24 cellular contexts compared by ENCODE assay signal in the genomic region with DNA sequence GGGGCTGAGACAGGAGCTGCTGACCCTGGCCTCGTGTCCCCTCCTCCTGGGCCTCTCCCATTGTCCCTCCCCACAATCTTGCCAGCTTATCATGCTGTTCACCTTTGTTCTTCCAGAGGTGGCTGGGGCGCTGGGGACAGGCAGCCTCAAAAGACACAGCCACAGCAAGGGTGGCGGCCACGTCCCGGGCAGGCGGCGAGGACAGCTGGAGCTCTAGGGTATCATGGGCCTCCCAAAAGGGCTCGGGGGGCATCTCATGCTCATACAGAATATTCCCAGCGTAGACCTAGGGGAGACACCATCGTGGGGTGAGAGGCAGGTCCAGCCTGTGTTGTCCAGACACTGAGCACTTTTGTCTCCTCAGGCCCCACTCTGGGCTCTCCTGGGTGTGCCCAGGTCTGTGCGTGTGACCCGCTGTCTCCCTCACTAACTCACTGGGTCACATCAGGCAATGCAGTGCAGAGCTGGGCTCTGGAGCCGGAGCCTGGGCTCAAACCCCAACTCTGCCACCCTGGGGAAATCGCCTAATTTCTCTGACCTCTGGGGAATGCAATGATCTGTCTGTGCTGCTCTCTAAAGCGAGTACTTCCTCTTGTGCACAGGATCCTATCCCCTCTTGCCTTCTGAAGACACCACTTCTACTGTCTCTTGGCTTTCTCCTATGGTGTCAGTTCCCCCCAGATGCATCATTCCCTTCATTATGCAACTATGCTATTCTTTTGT. TPM values are rescaled to one million over a fixed set of nuclear protein-coding genes. Genes with fewer than 3 reads are reported as not detected.
A peak's percentile ranks its signal among the peaks of the same experiment; 100 is the strongest.
DNase-seq lines count a peak whose midpoint lies in the region; TF ChIP-seq lines count a peak whose summit lies in the region.
"Had no signal": no experiment of that assay in that cellular context is flagged by ENCODE, and none has a peak within 500 bp of the region (broad histone marks: within the 10 kb centered on the region; RNA-seq: fewer than 3 reads in every experiment).

No MANE protein-coding gene starts in this region.

- H3K9ac ChIP-seq in BLaER1 = peak overlapping the region; percentile 60
- H3K9ac ChIP-seq in Karpas-422 (ENCODE audit: low read length) = peak overlapping the region; percentile 64
- peak overlapping the region; percentile 32 for H3K9ac ChIP-seq in neuronal stem cell (ENCODE audit: low read depth, low read length, poor library complexity)
- H3K9ac ChIP-seq: GM23248 had no signal

- no peak overlapping the region for H3K4me3 ChIP-seq in BLaER1
- H3K4me3 ChIP-seq in Karpas-422 (ENCODE audit: low read length) = peak overlapping the region; percentile 51
- H3K4me3 ChIP-seq in neuronal stem cell (ENCODE audit: low read length in 2 of 2) = no peak overlapping the region
- no peak overlapping the region for H3K4me3 ChIP-seq in lower leg skin (ENCODE audit: low read depth, poor library complexity, severe bottlenecking)
- H3K4me3 ChIP-seq: A549, GM12878, GM23248, HAP-1, SJCRH30 had no signal

- no peak for TF ChIP-seq POLR2A in lower leg skin (IDR thresholded peaks at IDR 0.05)

- H3K4me1 ChIP-seq in BLaER1 (peaks cover 60% of the 10 kb centered on the region), Karpas-422 (ENCODE audit: low read length) (peaks cover 61% of the 10 kb centered on the region), neuronal stem cell (ENCODE audit: control insufficient read depth in 2 of 2, insufficient read depth in 1 of 2, low read depth in 1 of 2, low read length in 2 of 2) (peaks cover 10 to 20% of the 10 kb centered on the region in 2 donors)

- no CpG with 5 or more reads among the region's 15 CpGs for WGBS in neuronal stem cell (ENCODE audit: extremely low coverage in 2 of 2, insufficient read length in 2 of 2, insufficient replicate concordance in 1 of 2), 2 donors
- WGBS in lower leg skin, 2 donors = 90 to 92% methylated on average over 15 of the region's 15 CpGs

- H3K36me3 ChIP-seq in BLaER1 (no peaks in the 10 kb centered on the region), Karpas-422 (ENCODE audit: insufficient read depth, low read length) (no peaks in the 10 kb centered on the region), neuronal stem cell (replicated peaks in 1 of 2; ENCODE audit: control insufficient read depth in 2 of 2, insufficient read depth in 2 of 2, low read length in 2 of 2) (no peaks in the 10 kb centered on the region)
- H3K36me3 ChIP-seq: HAP-1, SJCRH30 had no signal

- H2AK5ac ChIP-seq in neuronal stem cell (ENCODE audit: low read depth, low read length) = peak overlapping the region; percentile 77

- H2BK5ac ChIP-seq in neuronal stem cell (ENCODE audit: low read length) = no peak overlapping the region

- no peaks in the 10 kb centered on the region for H3K79me2 ChIP-seq in Karpas-422 (ENCODE audit: low read length)

- no peaks in the 10 kb centered on the region for H3K9me3 Mint-ChIP-seq in chondrocyte (ENCODE audit: low read depth)
- H3K9me3 Mint-ChIP-seq: CD8-positive, alpha-beta T cell; IgD-negative memory B cell had no signal

- H2AFZ ChIP-seq in Karpas-422 (ENCODE audit: low read length) = 0 out of 2 replicates have a peak overlapping the region, but pooled peaks have one; percentile 46
- H2AFZ ChIP-seq in neuronal stem cell (ENCODE audit: low read length) = no peak overlapping the region
- H2AFZ ChIP-seq: GM23248 had no signal

- H2BK120ac ChIP-seq in neuronal stem cell (ENCODE audit: low read depth, low read length) = no peak overlapping the region

- no peak overlapping the region for H3K4me3 Mint-ChIP-seq in chondrocyte (ENCODE audit: unreplicated experiment)
- H3K4me3 Mint-ChIP-seq: CD8-positive, alpha-beta T cell; IgD-negative memory B cell had no signal

- H3K14ac ChIP-seq in neuronal stem cell (ENCODE audit: low read length) = peak overlapping the region; percentile 25

- H3K4ac ChIP-seq in neuronal stem cell (ENCODE audit: low read length) = peak overlapping the region; percentile 30

- intact Hi-C loops in lower leg skin (cut with DNase I; ENCODE audit: low total_unique reads) = no loop called here

- no peak overlapping the region for H2BK15ac ChIP-seq in neuronal stem cell (ENCODE audit: low read length)

- H2BK12ac ChIP-seq in neuronal stem cell (ENCODE audit: low read length) = no peak overlapping the region

- TF ChIP-seq CTCF in chondrocyte (IDR thresholded peaks at IDR 0.05) (no peak), lower leg skin (IDR thresholded peaks at IDR 0.05) (no peak)

- H3K9me3 ChIP-seq in BLaER1 (no peaks in the 10 kb centered on the region), Karpas-422 (ENCODE audit: low read length) (no peaks in the 10 kb centered on the region), neuronal stem cell (replicated peaks in 1 of 2; ENCODE audit: control insufficient read depth in 2 of 2, insufficient read depth in 1 of 2, low read depth in 1 of 2, low read length in 2 of 2) (no peaks in the 10 kb centered on the region)
- H3K9me3 ChIP-seq: A549, HAP-1, SJCRH30 had no signal

- no peaks in the 10 kb centered on the region for H3K9me2 ChIP-seq in Karpas-422 (replicated peaks; ENCODE audit: insufficient read depth, low read length)

- H3K27ac ChIP-seq in BLaER1 (peak overlapping the region; percentile 52), Karpas-422 (ENCODE audit: low read length) (peak overlapping the region; percentile 80), neuronal stem cell (replicated peaks; ENCODE audit: low read length) (no peak overlapping the region), caudate nucleus (ENCODE audit: low read depth, low read length) (no peak overlapping the region)
- H3K27ac ChIP-seq: A549, GM23248, SJCRH30 had no signal

- no peaks in the 10 kb centered on the region for H3K27me3 Mint-ChIP-seq in chondrocyte (ENCODE audit: low read depth)
- H3K27me3 Mint-ChIP-seq: IgD-negative memory B cell had no signal

- H3K4me2 ChIP-seq in BLaER1 (peak overlapping the region; percentile 78), Karpas-422 (ENCODE audit: low read depth, low read length, poor library complexity, severe bottlenecking) (peak overlapping the region; percentile 73), neuronal stem cell (ENCODE audit: insufficient read depth, low read length, poor library complexity, severe bottlenecking) (no peak overlapping the region)
- H3K4me2 ChIP-seq: A549 had no signal

- peaks cover 36% of the 10 kb centered on the region for H3K36me3 Mint-ChIP-seq in chondrocyte (ENCODE audit: low read depth)
- H3K36me3 Mint-ChIP-seq: CD8-positive, alpha-beta T cell; IgD-negative memory B cell had no signal

- H3K23ac ChIP-seq in neuronal stem cell (ENCODE audit: low read depth, low read length, poor library complexity) = no peak overlapping the region

- no peaks in the 10 kb centered on the region for H3K79me1 ChIP-seq in neuronal stem cell (ENCODE audit: low read depth, low read length)

- H3K27ac Mint-ChIP-seq in chondrocyte (ENCODE audit: unreplicated experiment) = peak overlapping the region; percentile 73
- H3K27ac Mint-ChIP-seq: CD8-positive, alpha-beta T cell had no signal

- no peak overlapping the region for H4K8ac ChIP-seq in neuronal stem cell (ENCODE audit: low read depth, low read length)

- peak; percentile 96 for DNase-seq in Karpas-422
- DNase-seq in chondrocyte (ENCODE audit: low spot score) = no peak
- peak; percentile 20 for DNase-seq in neuronal stem cell (ENCODE audit: low spot score)
- no peak for DNase-seq in SW480 (ENCODE audit: low spot score)
- DNase-seq in lower leg skin (ENCODE audit: low spot score in 2 of 2) = no peak
- DNase-seq in caudate nucleus (lab: John Stamatoyannopoulos, UW) = no peak
- no peak for DNase-seq in activated gamma-delta T cell treated with Interleukin-2 at 50 U/mL for 16 hours
- DNase-seq: CD8-positive, alpha-beta T cell; DMS53; EL; GM23248; MM.1S; NCI-H1417; NCI-H187 treated with DMSO at 0.1 percent for 48 hours; NCI-H345; NCI-H524 treated with DMSO at 0.1 percent for 48 hours; PC-3; RPMI8226; SJCRH30 had no signal

- H4K91ac ChIP-seq in neuronal stem cell (ENCODE audit: low read depth, low read length, poor library complexity) = no peak overlapping the region

- H3K18ac ChIP-seq in neuronal stem cell (ENCODE audit: low read length) = peak overlapping the region; percentile 85

- H4K20me1 ChIP-seq in BLaER1 = no peaks in the 10 kb centered on the region
- no peaks in the 10 kb centered on the region for H4K20me1 ChIP-seq in Karpas-422 (ENCODE audit: insufficient read depth, low read depth, low read length)

- H3K4me1 Mint-ChIP-seq in chondrocyte (ENCODE audit: low read depth) = peaks cover 45% of the 10 kb centered on the region

- H3K27me3 ChIP-seq in BLaER1 (no peaks in the 10 kb centered on the region), Karpas-422 (ENCODE audit: low read length) (no peaks in the 10 kb centered on the region), neuronal stem cell (ENCODE audit: control insufficient read depth in 3 of 3, insufficient read depth in 3 of 3, low read depth in 1 of 3, low read length in 3 of 3) (no peaks in the 10 kb centered on the region)
- H3K27me3 ChIP-seq: SJCRH30 had no signal

RNA-seq across cellular contexts. Expression of a gene that starts 30.1 kb away (rescaled TPM):
- 0.07 TPM in 1 of 2 replicates, not detected in the other for total RNA-seq in Karpas-422 (2014; rRNA removed; shearing (Covaris generic); ENCODE audit: low replicate concordance)
- total RNA-seq in chondrocyte (21.6 to 31.2 TPM (median 30.2 TPM) in 3 replicates), lower leg skin (10 to 100 TPM; 24.8 to 40.5 (median 35.5) TPM)
- polyA plus RNA-seq in neuronal stem cell (2013, experiment 1 of 2) = 9.8 TPM
- 10.7 TPM for polyA plus RNA-seq in neuronal stem cell (2013, experiment 2 of 2)

RNA-seq across cellular contexts. Expression of a gene that starts 34.9 kb away (rescaled TPM):
- total RNA-seq in Karpas-422 (2014; rRNA removed; shearing (Covaris generic); ENCODE audit: low replicate concordance) = 0.11 TPM in 1 of 2 replicates, not detected in the other
- total RNA-seq in chondrocyte = 302 to 607 TPM (median 595 TPM) in 3 replicates
- 0.11 TPM for polyA plus RNA-seq in neuronal stem cell (2013, experiment 1 of 2)
- polyA plus RNA-seq in neuronal stem cell (2013, experiment 2 of 2) = 0.10 TPM
- total RNA-seq in lower leg skin = 10 to 100 TPM in 2 of 4 donors, 1 to 10 TPM in 2; 9.1 to 28.7 (median 10.5) TPM
- total RNA-seq: CD8-positive, alpha-beta T cell had no signal
- polyA plus RNA-seq: IgD-negative memory B cell had no signal

RNA-seq across cellular contexts. Expression of a gene that starts 37.7 kb away (rescaled TPM):
- total RNA-seq in Karpas-422 (2014; rRNA removed; shearing (Covaris generic); ENCODE audit: low replicate concordance) = 82.7 and 119 TPM in 2 replicates
- 28.7 to 30.0 TPM (median 29.0 TPM) in 3 replicates for total RNA-seq in chondrocyte
- 51.8 TPM for polyA plus RNA-seq in neuronal stem cell (2013, experiment 1 of 2)
- 51.5 TPM for polyA plus RNA-seq in neuronal stem cell (2013, experiment 2 of 2)
- 100 to 1,000 TPM; 161 to 204 (median 185) TPM for total RNA-seq in lower leg skin

RNA-seq across cellular contexts. Expression of a gene that starts 52.2 kb away (rescaled TPM):
- total RNA-seq in Karpas-422 (2014; rRNA removed; shearing (Covaris generic); ENCODE audit: low replicate concordance) = 18.9 and 33.9 TPM in 2 replicates
- 18.6 to 22.7 TPM (median 21.7 TPM) in 3 replicates for total RNA-seq in chondrocyte
- 15.5 TPM for polyA plus RNA-seq in neuronal stem cell (2013, experiment 1 of 2)
- polyA plus RNA-seq in neuronal stem cell (2013, experiment 2 of 2) = 14.9 TPM
- total RNA-seq in lower leg skin = 10 to 100 TPM; 16.5 to 19.7 (median 18.1) TPM

Comparison
In these comparisons a context has a peak if more than half of its experiments do, and no peak if none do; other contexts are left out.
1. H3K27ac ChIP-seq: peak in BLaER1 (single experiment) and Karpas-422 (single experiment); none in neuronal stem cell (single experiment) and caudate nucleus (single experiment).
2. DNase-seq: peak in Karpas-422 (single experiment) and neuronal stem cell (single experiment); none in chondrocyte (single experiment), SW480 (single experiment), lower leg skin (0 of 2), caudate nucleus (0 of 61) and activated gamma-delta T cell treated with Interleukin-2 at 50 U/mL for 16 hours (single experiment).
3. RNA of a gene that starts 30.1 kb away (total RNA-seq): 24.8 to 40.5 TPM in lower leg skin and 21.6 to 31.2 TPM in chondrocyte; 0.07 TPM in Karpas-422; every median in the first group is over 10 times any median in the second.
4. RNA of a gene that starts 34.9 kb away (total RNA-seq): 302 to 607 TPM in chondrocyte; 9.1 to 28.7 TPM in lower leg skin and 0.11 TPM in Karpas-422; every median in the first group is over 10 times any median in the second.
5. Peak in every context shown above with its lines, with median percentiles within 50 percentile points of each other: H3K9ac ChIP-seq.